Comparison of ENCODE assay signal across 16 cellular contexts in the genomic region with DNA sequence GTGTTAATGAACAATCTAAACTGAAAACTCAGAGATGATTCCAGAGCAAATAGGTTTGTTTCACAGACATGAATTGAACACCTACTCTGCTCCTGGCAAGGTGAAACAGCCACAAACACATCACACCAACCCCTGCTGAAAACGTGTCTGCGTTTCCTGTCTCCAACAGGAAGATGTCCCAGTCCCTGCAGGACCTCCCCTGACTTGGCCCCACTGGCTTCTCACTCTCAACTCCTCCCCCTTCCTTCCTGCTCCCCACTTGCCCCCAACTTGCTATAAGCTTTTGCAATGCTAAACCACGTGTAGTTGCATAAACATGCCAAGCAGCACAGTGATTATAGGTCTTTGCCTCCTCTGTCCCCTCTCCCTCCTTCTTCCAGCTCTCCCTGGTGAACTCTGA.
DNase-seq lines count a peak whose midpoint lies in the region; ATAC-seq lines count a peak whose summit lies in the region.
"Had no signal": no experiment of that assay in that cellular context is flagged by ENCODE, and none has a peak within 500 bp of the region (broad histone marks: within the 10 kb centered on the region; RNA-seq: fewer than 3 reads in every experiment).

No MANE protein-coding gene starts in this region.

- H3K9me3 Mint-ChIP-seq in activated CD4-positive, alpha-beta T cell treated with anti-CD3 and anti-CD28 coated beads, Interleukin-2, amount 10 ng/mL, durations not matched to agents 24 days and 14 days: no peaks in the 10 kb centered on the region
- no peaks in the 10 kb centered on the region for H3K9me3 Mint-ChIP-seq in activated CD4-positive, alpha-beta memory T cell treated with anti-CD3 and anti-CD28 coated beads for 36 hours

- no peaks in the 10 kb centered on the region for H3K36me3 Mint-ChIP-seq in activated CD4-positive, alpha-beta T cell treated with anti-CD3 and anti-CD28 coated beads, Interleukin-2, amount 10 ng/mL, durations not matched to agents 24 days and 14 days (ENCODE audit: low read depth)
- H3K36me3 Mint-ChIP-seq in activated CD4-positive, alpha-beta memory T cell treated with anti-CD3 and anti-CD28 coated beads for 36 hours: no peaks in the 10 kb centered on the region

- POLR2A ChIA-PET in activated CD4-positive, alpha-beta memory T cell treated with anti-CD3 and anti-CD28 coated beads for 36 hours (lab: Charles Lee): no interaction called here

- intact Hi-C loops in activated CD4-positive, alpha-beta T cell treated with anti-CD3 and anti-CD28 coated beads, Interleukin-2, amount 10 ng/mL, durations not matched to agents 24 days and 14 days (cut with micrococcal nuclease): no loop called here
- intact Hi-C loops in activated CD4-positive, alpha-beta memory T cell treated with anti-CD3 and anti-CD28 coated beads for 36 hours (cut with micrococcal nuclease): no loop called here

- no peak overlapping the region for H3K4me3 Mint-ChIP-seq in activated CD4-positive, alpha-beta T cell treated with anti-CD3 and anti-CD28 coated beads, Interleukin-2, amount 10 ng/mL, durations not matched to agents 24 days and 14 days
- no peak overlapping the region for H3K4me3 Mint-ChIP-seq in activated CD4-positive, alpha-beta memory T cell treated with anti-CD3 and anti-CD28 coated beads for 36 hours

- peak; percentile 76 for DNase-seq in activated CD4-positive, alpha-beta T cell treated with anti-CD3 and anti-CD28 coated beads, Interleukin-2, amount 10 ng/mL, durations not matched to agents 24 days and 14 days
- no peak for DNase-seq in activated CD4-positive, alpha-beta T cell treated with anti-CD3 and anti-CD28 coated beads for 4 hours
- peak; percentile 39 for DNase-seq in activated CD4-positive, alpha-beta memory T cell treated with anti-CD3 and anti-CD28 coated beads for 36 hours
- DNase-seq in central memory CD4-positive, alpha-beta T cell: peak; percentile 35
- DNase-seq in stimulated activated CD8-positive, alpha-beta memory T cell treated with anti-CD3 and anti-CD28 coated beads, Interleukin-7, amount 100 ng/mL, for 1 hour (ENCODE audit: low read depth in 2 of 2): peak; percentile 6
- no peak for DNase-seq in NCI-H226
- no peak for DNase-seq in HT-29 (ENCODE audit: low spot score)
- DNase-seq: ACHN, amniotic stem cell, dermis blood vessel endothelial cell, DMS79 treated with DMSO at 0.1 percent for 48 hours, NCI-H146, NCI-H524, retina, SIG-M5 had no signal

- H3K27ac Mint-ChIP-seq in activated CD4-positive, alpha-beta T cell treated with anti-CD3 and anti-CD28 coated beads, Interleukin-2, amount 10 ng/mL, durations not matched to agents 24 days and 14 days: no peak overlapping the region
- H3K27ac Mint-ChIP-seq in activated CD4-positive, alpha-beta memory T cell treated with anti-CD3 and anti-CD28 coated beads for 36 hours: no peak overlapping the region

- peaks cover 6% of the 10 kb centered on the region for H3K27me3 Mint-ChIP-seq in activated CD4-positive, alpha-beta T cell treated with anti-CD3 and anti-CD28 coated beads, Interleukin-2, amount 10 ng/mL, durations not matched to agents 24 days and 14 days
- H3K27me3 Mint-ChIP-seq in activated CD4-positive, alpha-beta memory T cell treated with anti-CD3 and anti-CD28 coated beads for 36 hours: no peaks in the 10 kb centered on the region

- ATAC-seq in GM19467 (IDR thresholded peaks at IDR 0.05; ENCODE audit: unreplicated experiment): no peak

- CTCF ChIA-PET in activated CD4-positive, alpha-beta memory T cell treated with anti-CD3 and anti-CD28 coated beads for 36 hours (lab: Charles Lee): no interaction called here

- peaks cover 15% of the 10 kb centered on the region for H3K4me1 Mint-ChIP-seq in activated CD4-positive, alpha-beta T cell treated with anti-CD3 and anti-CD28 coated beads, Interleukin-2, amount 10 ng/mL, durations not matched to agents 24 days and 14 days
- H3K4me1 Mint-ChIP-seq in activated CD4-positive, alpha-beta memory T cell treated with anti-CD3 and anti-CD28 coated beads for 36 hours (ENCODE audit: low read depth): peaks cover 21% of the 10 kb centered on the region

Comparison
In these comparisons a context has a peak if more than half of its experiments do, and no peak if none do; other contexts are left out.
1. DNase-seq: peak in activated CD4-positive, alpha-beta T cell treated with anti-CD3 and anti-CD28 coated beads, Interleukin-2, amount 10 ng/mL, durations not matched to agents 24 days and 14 days (single experiment), activated CD4-positive, alpha-beta memory T cell treated with anti-CD3 and anti-CD28 coated beads for 36 hours (single experiment), central memory CD4-positive, alpha-beta T cell (single experiment) and stimulated activated CD8-positive, alpha-beta memory T cell treated with anti-CD3 and anti-CD28 coated beads, Interleukin-7, amount 100 ng/mL, for 1 hour (2 of 2); none in activated CD4-positive, alpha-beta T cell treated with anti-CD3 and anti-CD28 coated beads for 4 hours (0 of 2), NCI-H226 (single experiment) and HT-29 (single experiment).